Comparison of ENCODE assay signal across 16 cellular contexts in genomic region chr1:34266127-34266951, GRCh38.
DNase-seq lines count a peak whose midpoint lies in the region; ATAC-seq, FAIRE-seq and TF ChIP-seq lines count a peak whose summit lies in the region.
"Had no signal": no experiment of that assay in that cellular context is flagged by ENCODE, and none has a peak within 500 bp of the region (broad histone marks: within the 10 kb centered on the region; RNA-seq: fewer than 3 reads in every experiment).

No MANE protein-coding gene starts in this region.

- WGBS in neuronal stem cell (ENCODE audit: extremely low coverage in 2 of 2, insufficient read length in 2 of 2, insufficient replicate concordance in 1 of 2), 2 donors: no CpG with 5 or more reads among the region's 16 CpGs

- no peaks in the 10 kb centered on the region for H3K79me1 ChIP-seq in neuronal stem cell (ENCODE audit: low read depth, low read length)

- H3K27me3 ChIP-seq in neuronal stem cell (ENCODE audit: control insufficient read depth in 3 of 3, insufficient read depth in 3 of 3, low read depth in 1 of 3, low read length in 3 of 3): no peaks in the 10 kb centered on the region
- H3K27me3 ChIP-seq: ascending aorta had no signal

- no peak for TF ChIP-seq POLR2A in H54 (IDR thresholded peaks at IDR 0.05; ENCODE audit: low read depth, low read length)

- no peak for ATAC-seq in GM21619 (IDR thresholded peaks at IDR 0.05; ENCODE audit: unreplicated experiment)
- ATAC-seq in stimulated activated memory B cell treated with anti-CD40 and anti-IgM and Interleukin-4, amounts not matched to agents 10 μg/mL and 1 μg/mL and 100 μg/mL, for 72 hours: no peak
- ATAC-seq: CD8-positive, alpha-beta T cell; heart right ventricle had no signal

- DNase-seq in H54 (ENCODE audit: insufficient read length, low spot score): peak; percentile 38
- DNase-seq in NCI-H2171 treated with DMSO at 0.1 percent for 48 hours (lab: John Stamatoyannopoulos, UW): peak; percentile 83
- DNase-seq in epithelial cell of prostate (ENCODE audit: low read depth, low spot score): peak; percentile 2
- no peak for DNase-seq in neuronal stem cell (ENCODE audit: low spot score)
- no peak for DNase-seq in NK-92 (lab: John Stamatoyannopoulos, UW; ENCODE audit: unreplicated experiment)
- DNase-seq in NCI-H146 (lab: John Stamatoyannopoulos, UW): no peak
- DNase-seq: CD8-positive, alpha-beta T cell; heart right ventricle; Karpas-422; RPMI8226; T-helper 2 cell; tibial artery had no signal

- no peak overlapping the region for H2BK120ac ChIP-seq in neuronal stem cell (ENCODE audit: low read depth, low read length)

- no peak overlapping the region for H3K14ac ChIP-seq in neuronal stem cell (ENCODE audit: low read length)

- peaks cover 8% of the 10 kb centered on the region for H3K9me3 Mint-ChIP-seq in stimulated activated memory B cell treated with anti-CD40 and anti-IgM and Interleukin-4, amounts not matched to agents 10 μg/mL and 1 μg/mL and 100 μg/mL, for 72 hours
- H3K9me3 Mint-ChIP-seq: CD8-positive, alpha-beta T cell had no signal

- H2BK5ac ChIP-seq in neuronal stem cell (ENCODE audit: low read length): no peak overlapping the region

- H4K8ac ChIP-seq in neuronal stem cell (ENCODE audit: low read depth, low read length): no peak overlapping the region

- no peak overlapping the region for H3K4ac ChIP-seq in neuronal stem cell (ENCODE audit: low read length)

- H2AFZ ChIP-seq in neuronal stem cell (ENCODE audit: low read length): no peak overlapping the region

- no peaks in the 10 kb centered on the region for H3K36me3 Mint-ChIP-seq in stimulated activated memory B cell treated with anti-CD40 and anti-IgM and Interleukin-4, amounts not matched to agents 10 μg/mL and 1 μg/mL and 100 μg/mL, for 72 hours
- H3K36me3 Mint-ChIP-seq: CD8-positive, alpha-beta T cell had no signal

- peak overlapping the region; percentile 1 for H3K18ac ChIP-seq in neuronal stem cell (ENCODE audit: low read length)

- no peak overlapping the region for H2BK12ac ChIP-seq in neuronal stem cell (ENCODE audit: low read length)

- peaks cover 26% of the 10 kb centered on the region for H3K27me3 Mint-ChIP-seq in stimulated activated memory B cell treated with anti-CD40 and anti-IgM and Interleukin-4, amounts not matched to agents 10 μg/mL and 1 μg/mL and 100 μg/mL, for 72 hours

- no peak overlapping the region for H3K4me3 ChIP-seq in neuronal stem cell (ENCODE audit: low read length in 2 of 2)
- H3K4me3 ChIP-seq: ascending aorta, heart right ventricle, tibial artery had no signal

- no peak overlapping the region for H3K27ac ChIP-seq in epithelial cell of prostate
- no peak overlapping the region for H3K27ac ChIP-seq in neuronal stem cell (replicated peaks; ENCODE audit: low read length)
- H3K27ac ChIP-seq: ascending aorta, heart right ventricle, tibial artery had no signal

- peak overlapping the region; percentile 11 for H3K4me2 ChIP-seq in neuronal stem cell (ENCODE audit: insufficient read depth, low read length, poor library complexity, severe bottlenecking)

- H3K4me1 Mint-ChIP-seq in stimulated activated memory B cell treated with anti-CD40 and anti-IgM and Interleukin-4, amounts not matched to agents 10 μg/mL and 1 μg/mL and 100 μg/mL, for 72 hours: no peaks in the 10 kb centered on the region

- no peak overlapping the region for H2AK5ac ChIP-seq in neuronal stem cell (ENCODE audit: low read depth, low read length)

- no peak overlapping the region for H3K27ac Mint-ChIP-seq in stimulated activated memory B cell treated with anti-CD40 and anti-IgM and Interleukin-4, amounts not matched to agents 10 μg/mL and 1 μg/mL and 100 μg/mL, for 72 hours
- H3K27ac Mint-ChIP-seq: CD8-positive, alpha-beta T cell had no signal

- H3K36me3 ChIP-seq in neuronal stem cell (replicated peaks in 1 of 2; ENCODE audit: control insufficient read depth in 2 of 2, insufficient read depth in 2 of 2, low read length in 2 of 2): no peaks in the 10 kb centered on the region
- H3K36me3 ChIP-seq: ascending aorta, heart right ventricle, tibial artery had no signal

- H3K4me1 ChIP-seq in neuronal stem cell (ENCODE audit: control insufficient read depth in 2 of 2, insufficient read depth in 1 of 2, low read depth in 1 of 2, low read length in 2 of 2): peaks cover 0 to 3% of the 10 kb centered on the region in 2 donors
- H3K4me1 ChIP-seq: ascending aorta, heart right ventricle, tibial artery had no signal

- FAIRE-seq in H54 (lab: Jason Lieb, UNC): no peak
- FAIRE-seq: endometrium had no signal

- H3K23ac ChIP-seq in neuronal stem cell (ENCODE audit: low read depth, low read length, poor library complexity): no peak overlapping the region

- H4K91ac ChIP-seq in neuronal stem cell (ENCODE audit: low read depth, low read length, poor library complexity): no peak overlapping the region

- H2BK15ac ChIP-seq in neuronal stem cell (ENCODE audit: low read length): no peak overlapping the region

- no peaks in the 10 kb centered on the region for H3K9me3 ChIP-seq in neuronal stem cell (replicated peaks in 1 of 2; ENCODE audit: control insufficient read depth in 2 of 2, insufficient read depth in 1 of 2, low read depth in 1 of 2, low read length in 2 of 2)
- H3K9me3 ChIP-seq: ascending aorta, heart right ventricle, tibial artery had no signal

- H3K4me3 Mint-ChIP-seq in stimulated activated memory B cell treated with anti-CD40 and anti-IgM and Interleukin-4, amounts not matched to agents 10 μg/mL and 1 μg/mL and 100 μg/mL, for 72 hours: no peak overlapping the region
- H3K4me3 Mint-ChIP-seq: CD8-positive, alpha-beta T cell had no signal

- no peak overlapping the region for H3K9ac ChIP-seq in neuronal stem cell (ENCODE audit: low read depth, low read length, poor library complexity)

Comparison
In these comparisons a context has a peak if more than half of its experiments do, and no peak if none do; other contexts are left out.
1. DNase-seq: peak in H54 (single experiment), NCI-H2171 treated with DMSO at 0.1 percent for 48 hours (single experiment) and epithelial cell of prostate (single experiment); none in neuronal stem cell (single experiment), NK-92 (single experiment) and NCI-H146 (single experiment).